In the genomic region with DNA sequence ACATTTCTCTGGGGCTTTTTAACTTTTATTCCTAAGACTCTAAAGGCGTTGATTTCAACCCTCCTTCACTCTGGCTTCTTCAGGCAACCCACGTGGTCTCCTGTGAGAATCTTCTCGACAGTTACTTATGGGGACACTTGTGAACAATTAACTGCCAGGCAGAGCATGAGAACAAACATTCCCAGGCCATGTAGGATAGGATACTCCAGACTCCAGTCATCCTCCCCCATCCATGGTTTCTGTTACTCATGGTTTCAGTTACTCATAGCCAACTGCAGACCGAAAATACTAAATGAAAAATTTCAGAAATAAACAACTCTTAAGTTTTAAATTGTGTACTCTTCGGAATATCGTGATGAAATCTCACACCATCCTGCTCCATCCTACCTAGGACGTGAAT, we compare ENCODE assay signal across 17 cellular contexts. TPM values are rescaled to one million over a fixed set of nuclear protein-coding genes. Genes with fewer than 3 reads are reported as not detected.
A peak's percentile ranks its signal among the peaks of the same experiment; 100 is the strongest.
DNase-seq lines count a peak whose midpoint lies in the region; ATAC-seq, FAIRE-seq and TF ChIP-seq lines count a peak whose summit lies in the region.
"Had no signal": no experiment of that assay in that cellular context is flagged by ENCODE, and none has a peak within 500 bp of the region (broad histone marks: within the 10 kb centered on the region; RNA-seq: fewer than 3 reads in every experiment).

No MANE protein-coding gene starts in this region.

- H2BK15ac ChIP-seq in H1 (ENCODE audit: low read length): no peak overlapping the region

- peaks cover 93% of the 10 kb centered on the region for H3K4me1 Mint-ChIP-seq in stimulated activated naive CD8-positive, alpha-beta T cell treated with anti-CD3 and anti-CD28 coated beads, Interleukin-15, Interleukin-2, amounts not matched to agents 100 ng/mL and 50 ng/mL, for 24 hours (ENCODE audit: low read depth)
- peaks cover 95% of the 10 kb centered on the region for H3K4me1 Mint-ChIP-seq in stimulated activated naive CD8-positive, alpha-beta T cell treated with anti-CD3 and anti-CD28 coated beads, Interleukin-15, amount 100 ng/mL, for 72 hours
- no peaks in the 10 kb centered on the region for H3K4me1 Mint-ChIP-seq in progenitor cell of endocrine pancreas (ENCODE audit: low read depth)

- H3K27ac ChIP-seq in H1 (ENCODE audit: low read depth, low read length) (no peak overlapping the region), upper lobe of right lung (no peak overlapping the region)
- H3K27ac ChIP-seq: colonic mucosa, ovary had no signal

- TF ChIP-seq CTCF in H1 (IDR thresholded peaks at IDR 0.05; ENCODE audit: control extremely low read depth in 1 of 3, insufficient read depth in 1 of 3, low read depth in 1 of 3, low read length in 3 of 3) (no peak), upper lobe of right lung (IDR thresholded peaks at IDR 0.05) (no peak), progenitor cell of endocrine pancreas (IDR thresholded peaks at IDR 0.05; ENCODE audit: unreplicated experiment) (no peak)

- peaks cover 3% of the 10 kb centered on the region; the same call in 1 of the 2 replicates for H3K23me2 ChIP-seq in H1 (ENCODE audit: low read depth, low read length)

- intact Hi-C loops in upper lobe of right lung (cut with DNase I): no loop called here

- no peak overlapping the region for H4K5ac ChIP-seq in H1 (ENCODE audit: insufficient read length, low read depth, low read length)

- no peaks in the 10 kb centered on the region for H3K79me1 ChIP-seq in H1 (ENCODE audit: low read depth, low read length)

- 92% methylated on average over 7 of the region's 7 CpGs; no CpG with 5 or more reads in 1 of the 2 experiments for WGBS in H1 (ENCODE audit: extremely low coverage in 1 of 2, insufficient coverage in 1 of 2, insufficient read length in 1 of 2, insufficient replicate concordance in 2 of 2, low coverage in 1 of 2, low lambda C conversion rate in 2 of 2, missing lambda C conversion rate in 1 of 2), 2 experiments

- no peak overlapping the region for H2AFZ ChIP-seq in H1 (ENCODE audit: low read length)

- POLR2A ChIA-PET in H1 (lab: Charles Lee; ENCODE audit: partially characterized antibody): interaction anchor here (0.8 kb wide), 1 partner anchor 27 kb away, joined by 3 read pairs; no protein-coding TSS in a partner anchor

- H2BK5ac ChIP-seq in H1 (ENCODE audit: low read depth, low read length): no peak overlapping the region

- no peaks in the 10 kb centered on the region for H4K20me1 ChIP-seq in H1 (replicated peaks in 1 of 2; ENCODE audit: control insufficient read depth in 1 of 2, insufficient read depth in 2 of 2, low read length in 2 of 2)

- H3K9me3 ChIP-seq in H1 (ENCODE audit: insufficient read depth in 2 of 2, low read depth in 1 of 2, low read length in 1 of 2): no peaks in the 10 kb centered on the region
- H3K9me3 ChIP-seq in upper lobe of right lung: no peaks in the 10 kb centered on the region
- H3K9me3 ChIP-seq: colonic mucosa, ovary, SK-N-SH had no signal

- no peak overlapping the region for H3K4me2 ChIP-seq in H1 (ENCODE audit: insufficient read depth in 1 of 2, low read depth in 2 of 2, low read length in 2 of 2)
- H3K4me2 ChIP-seq: SK-N-SH had no signal

- no peak overlapping the region for H3K4me3 Mint-ChIP-seq in stimulated activated naive CD8-positive, alpha-beta T cell treated with anti-CD3 and anti-CD28 coated beads, Interleukin-15, Interleukin-2, amounts not matched to agents 100 ng/mL and 50 ng/mL, for 24 hours
- peak overlapping the region in 1 of 2 donors; percentile 31 for H3K4me3 Mint-ChIP-seq in stimulated activated naive CD8-positive, alpha-beta T cell treated with anti-CD3 and anti-CD28 coated beads, Interleukin-15, amount 100 ng/mL, for 72 hours
- no peak overlapping the region for H3K4me3 Mint-ChIP-seq in progenitor cell of endocrine pancreas (ENCODE audit: low read depth)
- H3K4me3 Mint-ChIP-seq: stimulated activated memory B cell treated with anti-CD40 and anti-IgM and Interleukin-4, amounts not matched to agents 10 μg/mL and 1 μg/mL and 100 μg/mL, for 72 hours had no signal

- H2BK120ac ChIP-seq in H1 (replicated peaks; ENCODE audit: low read depth, low read length): no peak overlapping the region

- H3K4me3 ChIP-seq in H1 (ENCODE audit: extremely low read depth in 1 of 4, insufficient read depth in 2 of 4, low read depth in 3 of 4, low read length in 4 of 4) (no peak overlapping the region), upper lobe of right lung (no peak overlapping the region)
- H3K4me3 ChIP-seq: colonic mucosa, ovary had no signal

- no peak for TF ChIP-seq EP300 in H1 (IDR thresholded peaks at IDR 0.05; ENCODE audit: borderline replicate concordance in 1 of 2, low read depth in 2 of 2, low read length in 2 of 2)

- H3K27me3 ChIP-seq in H1 (replicated peaks in 1 of 4; ENCODE audit: control insufficient read depth in 3 of 4, extremely low read depth in 1 of 4, insufficient read depth in 3 of 4, low read length in 3 of 4): no peaks in the 10 kb centered on the region; a peak in 1 of 7 replicates
- no peaks in the 10 kb centered on the region for H3K27me3 ChIP-seq in upper lobe of right lung
- H3K27me3 ChIP-seq: colonic mucosa, ovary had no signal

- H3K36me3 ChIP-seq in H1 (ENCODE audit: control insufficient read depth in 2 of 4, insufficient read depth in 4 of 4, low read length in 3 of 4): no peaks in the 10 kb centered on the region
- H3K36me3 ChIP-seq in upper lobe of right lung: peaks cover 4% of the 10 kb centered on the region
- H3K36me3 ChIP-seq: colonic mucosa, ovary had no signal

- H3K23ac ChIP-seq in H1 (ENCODE audit: insufficient read length): no peak overlapping the region

- CTCF ChIA-PET in H1 (lab: Charles Lee; ENCODE audit: partially characterized antibody): no interaction called here

- H3K4me1 ChIP-seq in H1 (replicated peaks in 1 of 4; ENCODE audit: control insufficient read depth in 3 of 4, insufficient read depth in 4 of 4, low read length in 3 of 4): peaks cover 0 to 10% (median 6%) of the 10 kb centered on the region in 4 experiments; a peak in 6 of 7 replicates
- peaks cover 50% of the 10 kb centered on the region for H3K4me1 ChIP-seq in upper lobe of right lung
- H3K4me1 ChIP-seq: colonic mucosa had no signal

- H3K27ac Mint-ChIP-seq in stimulated activated naive CD8-positive, alpha-beta T cell treated with anti-CD3 and anti-CD28 coated beads, Interleukin-15, Interleukin-2, amounts not matched to agents 100 ng/mL and 50 ng/mL, for 24 hours: peak overlapping the region; percentile 98
- H3K27ac Mint-ChIP-seq in stimulated activated naive CD8-positive, alpha-beta T cell treated with anti-CD3 and anti-CD28 coated beads, Interleukin-15, amount 100 ng/mL, for 72 hours: no peak overlapping the region
- no peak overlapping the region for H3K27ac Mint-ChIP-seq in progenitor cell of endocrine pancreas

- TF ChIP-seq POLR2A in H1 (IDR thresholded peaks at IDR 0.05; ENCODE audit: control extremely low read depth in 1 of 2, low read depth in 2 of 2, low read length in 2 of 2): no peak

- H2BK20ac ChIP-seq in H1 (ENCODE audit: low read length): 0 out of 2 replicates have a peak overlapping the region, but pooled peaks have one; percentile 25

- no peak for TF ChIP-seq RAD21 in H1 (IDR thresholded peaks at IDR 0.05 in 1 of 2, conservative IDR thresholded peaks at IDR 0.05 in 1 of 2; ENCODE audit: low read depth in 2 of 2, low read length in 2 of 2)

- ATAC-seq in stimulated activated naive CD8-positive, alpha-beta T cell treated with anti-CD3 and anti-CD28 coated beads, Interleukin-15, amount 100 ng/mL, for 72 hours: no peak
- ATAC-seq in upper lobe of right lung: peak; percentile 38
- no peak for ATAC-seq in HG03196 (IDR thresholded peaks at IDR 0.05; ENCODE audit: unreplicated experiment)
- ATAC-seq: stimulated activated memory B cell treated with anti-CD40 and anti-IgM and Interleukin-4, amounts not matched to agents 10 μg/mL and 1 μg/mL and 100 μg/mL, for 72 hours had no signal

- H2AK5ac ChIP-seq in H1 (ENCODE audit: low read depth, low read length): no peak overlapping the region

- no peak for DNase-seq in stimulated activated naive CD8-positive, alpha-beta T cell treated with anti-CD3 and anti-CD28 coated beads, Interleukin-15, amount 100 ng/mL, for 72 hours
- DNase-seq in RPMI7951 (ENCODE audit: low read depth): peak; percentile 49
- no peak for DNase-seq in H1 (ENCODE audit: low read depth in 1 of 2, low spot score in 2 of 2)
- DNase-seq in upper lobe of right lung: no peak
- DNase-seq in progenitor cell of endocrine pancreas (ENCODE audit: low spot score, unreplicated experiment): no peak
- no peak for DNase-seq in frontal cortex (ENCODE audit: low spot score in 2 of 2)
- DNase-seq: amygdala, colonic mucosa, kidney glomerular epithelial cell, MM.1S, NCI-H226, ovary, SK-N-SH had no signal

- no peak overlapping the region for H3K14ac ChIP-seq in H1 (ENCODE audit: insufficient read length)

- no peaks in the 10 kb centered on the region for H3K79me2 ChIP-seq in H1 (ENCODE audit: control insufficient read depth in 1 of 2, insufficient read depth in 2 of 2, low read length in 2 of 2)

- no peak overlapping the region for H4K91ac ChIP-seq in H1 (replicated peaks; ENCODE audit: insufficient read length, low read length)

- FAIRE-seq in H1 (lab: Jason Lieb, UNC) (no peak), frontal cortex (lab: Jason Lieb, UNC) (no peak)
- FAIRE-seq: urothelium cell line had no signal

- peaks cover 17% of the 10 kb centered on the region for H3K9me3 Mint-ChIP-seq in stimulated activated naive CD8-positive, alpha-beta T cell treated with anti-CD3 and anti-CD28 coated beads, Interleukin-15, Interleukin-2, amounts not matched to agents 100 ng/mL and 50 ng/mL, for 24 hours
- peaks cover 9 to 24% of the 10 kb centered on the region in 2 donors for H3K9me3 Mint-ChIP-seq in stimulated activated naive CD8-positive, alpha-beta T cell treated with anti-CD3 and anti-CD28 coated beads, Interleukin-15, amount 100 ng/mL, for 72 hours
- H3K9me3 Mint-ChIP-seq in progenitor cell of endocrine pancreas (ENCODE audit: low read depth): no peaks in the 10 kb centered on the region

- no peak overlapping the region for H3K18ac ChIP-seq in H1 (ENCODE audit: extremely low read depth, low read length)

- H3K56ac ChIP-seq in H1 (replicated peaks; ENCODE audit: insufficient read length, low read depth, low read length): no peak overlapping the region

- H3K9ac ChIP-seq in H1 (replicated peaks in 1 of 4; ENCODE audit: extremely low read depth in 1 of 4, low read depth in 3 of 4, low read length in 3 of 4): no peak overlapping the region
- H3K9ac ChIP-seq: SK-N-SH had no signal

- no peak overlapping the region for H2BK12ac ChIP-seq in H1 (ENCODE audit: low read depth, low read length)

- no peak overlapping the region for H4K8ac ChIP-seq in H1 (ENCODE audit: extremely low read depth, insufficient read depth, low read length)

- no peaks in the 10 kb centered on the region for H3K27me3 Mint-ChIP-seq in stimulated activated naive CD8-positive, alpha-beta T cell treated with anti-CD3 and anti-CD28 coated beads, Interleukin-15, Interleukin-2, amounts not matched to agents 100 ng/mL and 50 ng/mL, for 24 hours
- no peaks in the 10 kb centered on the region for H3K27me3 Mint-ChIP-seq in stimulated activated naive CD8-positive, alpha-beta T cell treated with anti-CD3 and anti-CD28 coated beads, Interleukin-15, amount 100 ng/mL, for 72 hours
- H3K27me3 Mint-ChIP-seq in progenitor cell of endocrine pancreas: no peaks in the 10 kb centered on the region
- H3K27me3 Mint-ChIP-seq: stimulated activated memory B cell treated with anti-CD40 and anti-IgM and Interleukin-4, amounts not matched to agents 10 μg/mL and 1 μg/mL and 100 μg/mL, for 72 hours had no signal

- H3K4ac ChIP-seq in H1 (replicated peaks; ENCODE audit: insufficient read length, low read depth, low read length): no peak overlapping the region

- H3K36me3 Mint-ChIP-seq in stimulated activated naive CD8-positive, alpha-beta T cell treated with anti-CD3 and anti-CD28 coated beads, Interleukin-15, Interleukin-2, amounts not matched to agents 100 ng/mL and 50 ng/mL, for 24 hours (ENCODE audit: low read depth): peaks cover 59% of the 10 kb centered on the region
- peaks cover 27% of the 10 kb centered on the region for H3K36me3 Mint-ChIP-seq in progenitor cell of endocrine pancreas (ENCODE audit: insufficient read depth)

RNA-seq across cellular contexts. Expression of gene GPR68, which starts 19.5 kb away (rescaled TPM):
- total RNA-seq in RPMI7951 (2014; rRNA removed; shearing (Covaris generic)): 16.7 and 18.6 TPM in 2 replicates
- total RNA-seq in H1 (2021; fragmentation: NEBNext Ultra II Directional; extraction: Animal tissue kit (Norgen Biotek cat#: 25700)): 0.22 and 0.33 TPM in 2 replicates
- polyA plus RNA-seq in H1 (2011; rRNA removed): 0.76 and 1.1 TPM in 2 replicates
- polyA plus RNA-seq in H1 (2011; cell fraction: cytosol; rRNA removed): 0.52 TPM
- 0.90 TPM for polyA plus RNA-seq in H1 (2011; cell fraction: nucleus; rRNA removed)
- polyA plus RNA-seq in H1 (2012, experiment 1 of 2): 0.46 to 0.61 TPM (median 0.56 TPM) in 3 of 4 replicates, not detected in the other
- 0.17 TPM for polyA plus RNA-seq in H1 (2012, experiment 2 of 2)
- polyA plus RNA-seq in H1 (2013, experiment 1 of 2): 0.20 TPM
- 0.29 TPM for polyA plus RNA-seq in H1 (2013, experiment 2 of 2)
- polyA minus RNA-seq in H1 (2011; rRNA and poly(A)+ RNA removed): 0.44 TPM in 2 replicates
- not detected for polyA minus RNA-seq in H1 (2011; cell fraction: cytosol; rRNA and poly(A)+ RNA removed)
- not detected for polyA minus RNA-seq in H1 (2011; cell fraction: nucleus; rRNA and poly(A)+ RNA removed)
- total RNA-seq in upper lobe of right lung (6.3 TPM), progenitor cell of endocrine pancreas (0.31 and 0.87 TPM in 2 replicates), frontal cortex (4.9 TPM)
